Comparison of ENCODE assay signal across 11 cellular contexts in the genomic region with DNA sequence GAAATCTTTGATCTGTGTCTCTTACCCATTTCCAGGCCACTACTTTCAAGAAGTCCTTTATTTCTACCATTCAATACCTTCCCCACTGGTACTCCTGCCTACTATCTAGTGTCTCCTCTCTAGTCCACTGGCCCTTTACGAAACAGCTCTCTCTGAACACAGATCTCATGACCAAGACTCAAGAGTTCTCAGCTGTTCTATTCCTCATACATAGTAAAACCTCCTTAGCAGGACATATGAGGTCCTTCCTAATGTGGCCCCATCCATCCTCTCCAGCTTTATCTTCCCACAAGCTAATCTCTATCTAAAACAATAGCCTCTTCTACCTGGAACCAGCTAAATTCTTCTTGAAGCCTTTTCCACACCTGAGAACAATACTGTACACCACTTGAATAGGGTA. TPM values are rescaled to one million over a fixed set of nuclear protein-coding genes. Genes with fewer than 3 reads are reported as not detected.
A peak's percentile ranks its signal among the peaks of the same experiment; 100 is the strongest.
DNase-seq lines count a peak whose midpoint lies in the region; ATAC-seq and TF ChIP-seq lines count a peak whose summit lies in the region.
"Had no signal": no experiment of that assay in that cellular context is flagged by ENCODE, and none has a peak within 500 bp of the region (broad histone marks: within the 10 kb centered on the region; RNA-seq: fewer than 3 reads in every experiment).

No MANE protein-coding gene starts in this region.

- H3K27ac Mint-ChIP-seq in glutamatergic neuron (ENCODE audit: unreplicated experiment) = no peak overlapping the region

- peaks cover 23% of the 10 kb centered on the region for H3K36me3 ChIP-seq in A673 (ENCODE audit: insufficient read depth, low read length, poor library complexity, severe bottlenecking)
- peaks cover 72% of the 10 kb centered on the region for H3K36me3 ChIP-seq in DOHH2 (ENCODE audit: control insufficient read depth, low read length)
- H3K36me3 ChIP-seq in PC-9 (ENCODE audit: low read depth) = peaks cover 35% of the 10 kb centered on the region; the same call in 1 of the 2 replicates

- no peaks in the 10 kb centered on the region for H3F3A ChIP-seq in DOHH2 (ENCODE audit: control insufficient read depth, insufficient read depth)
- H3F3A ChIP-seq in PC-9 (ENCODE audit: insufficient read depth, low read depth) = no peaks in the 10 kb centered on the region

- intact Hi-C loops in A673 (cut with micrococcal nuclease; ENCODE audit: unreplicated experiment) (no loop called here), PC-9 (cut with micrococcal nuclease; ENCODE audit: unreplicated experiment) (loop anchor here (5.0 to 10.0 kb wide), 2 partner anchors 155 to 247 kb away; no protein-coding TSS in a partner anchor)

- DNase-seq in A673 (ENCODE audit: low spot score) = no peak
- DNase-seq in PC-9 = no peak
- peak; percentile 9 for DNase-seq in epithelial cell of proximal tubule (ENCODE audit: low read depth)
- DNase-seq in GF-D8 (lab: John Stamatoyannopoulos, UW) = no peak
- no peak for DNase-seq in hippocampal formation (lab: John Stamatoyannopoulos, UW)
- DNase-seq in glutamatergic neuron = no peak
- DNase-seq: activated CD8-positive, alpha-beta memory T cell treated with anti-CD3 and anti-CD28 coated beads, Interleukin-2, amount 50 U/mL, for 48 hours; NCI-H510A treated with DMSO at 0.1 percent for 48 hours; sigmoid colon had no signal

- peaks cover 39% of the 10 kb centered on the region for H4K20me1 ChIP-seq in DOHH2 (ENCODE audit: control insufficient read depth, insufficient read depth, low read depth, low read length)
- peaks cover 50% of the 10 kb centered on the region for H4K20me1 ChIP-seq in PC-9 (ENCODE audit: insufficient read depth)

- H3K79me2 ChIP-seq in DOHH2 (ENCODE audit: control insufficient read depth, low read length) (peaks cover 98% of the 10 kb centered on the region), PC-9 (ENCODE audit: low read depth) (peaks cover 74% of the 10 kb centered on the region)

- BruUV-seq in A673 (replicated peaks; lab: Mats Ljungman, UMichigan) (no TSS peak), PC-9 (replicated peaks; lab: Mats Ljungman, UMichigan) (no TSS peak)

- H3K9me3 ChIP-seq in A673 (ENCODE audit: low read depth, low read length, poor library complexity, severe bottlenecking) = no peaks in the 10 kb centered on the region
- H3K9me3 ChIP-seq in DOHH2 (ENCODE audit: control insufficient read depth, insufficient read depth, low read length) = no peaks in the 10 kb centered on the region
- H3K9me3 ChIP-seq in PC-9 (ENCODE audit: insufficient read depth, low read depth) = no peaks in the 10 kb centered on the region
- H3K9me3 ChIP-seq: sigmoid colon had no signal

- peaks cover 15% of the 10 kb centered on the region for H3K4me1 Mint-ChIP-seq in glutamatergic neuron (ENCODE audit: low read depth, unreplicated experiment)

- no peak for ATAC-seq in HG02588 (IDR thresholded peaks at IDR 0.05; ENCODE audit: unreplicated experiment)

- H3K36me3 Mint-ChIP-seq in glutamatergic neuron (ENCODE audit: unreplicated experiment) = peaks cover 7% of the 10 kb centered on the region

- TF ChIP-seq CTCF in A673 (conservative IDR thresholded peaks at IDR 0.05; ENCODE audit: low read depth, low read length) (no peak), DOHH2 (IDR thresholded peaks at IDR 0.05; ENCODE audit: low read depth, low read length, poor library complexity, severe bottlenecking) (no peak), PC-9 (conservative IDR thresholded peaks at IDR 0.05) (no peak), epithelial cell of proximal tubule (conservative IDR thresholded peaks at IDR 0.05; ENCODE audit: low read depth, low read length) (no peak), glutamatergic neuron (IDR thresholded peaks at IDR 0.05; ENCODE audit: partially characterized antibody, unreplicated experiment) (no peak)

- H3K9me2 ChIP-seq in DOHH2 (replicated peaks; ENCODE audit: control insufficient read depth, low read length) (no peaks in the 10 kb centered on the region), PC-9 (ENCODE audit: insufficient read depth) (no peaks in the 10 kb centered on the region)

- H3K27me3 ChIP-seq in A673 (replicated peaks; ENCODE audit: insufficient read depth, low read depth, low read length, poor library complexity) (no peaks in the 10 kb centered on the region), DOHH2 (ENCODE audit: control insufficient read depth, low read length) (no peaks in the 10 kb centered on the region), PC-9 (ENCODE audit: insufficient read depth, low read depth) (no peaks in the 10 kb centered on the region)
- H3K27me3 ChIP-seq: sigmoid colon had no signal

- H3K27me3 Mint-ChIP-seq in glutamatergic neuron (ENCODE audit: unreplicated experiment) = peaks cover 2% of the 10 kb centered on the region

- peaks cover 7% of the 10 kb centered on the region for H3K4me1 ChIP-seq in A673 (ENCODE audit: insufficient read depth, low read length, poor library complexity, severe bottlenecking)
- H3K4me1 ChIP-seq in DOHH2 (ENCODE audit: control insufficient read depth, low read length) = peaks cover 38% of the 10 kb centered on the region
- H3K4me1 ChIP-seq in PC-9 (replicated peaks; ENCODE audit: insufficient read depth) = peaks cover 25% of the 10 kb centered on the region

- no peak overlapping the region for H2AFZ ChIP-seq in PC-9

- H3K9me3 Mint-ChIP-seq in glutamatergic neuron (ENCODE audit: unreplicated experiment) = peaks cover 6% of the 10 kb centered on the region

- H3K4me2 ChIP-seq in DOHH2 (ENCODE audit: low read length) (peak overlapping the region; percentile 87), PC-9 (peak overlapping the region; percentile 86)

- CTCF ChIA-PET in A673 (lab: Charles Lee) (no interaction called here), PC-9 (lab: Charles Lee) (interaction anchor here (0.5 to 1.3 kb wide), 2 partner anchors 25 to 73 kb away, joined by 4 read pairs; no protein-coding TSS in a partner anchor)

- H3K27ac ChIP-seq in A673 (ENCODE audit: low read depth, low read length, poor library complexity, severe bottlenecking) = no peak overlapping the region
- no peak overlapping the region for H3K27ac ChIP-seq in DOHH2 (ENCODE audit: low read depth, low read length)
- no peak overlapping the region for H3K27ac ChIP-seq in PC-9
- H3K27ac ChIP-seq: sigmoid colon had no signal

- peak overlapping the region; percentile 22 for H3K4me3 ChIP-seq in A673 (ENCODE audit: low read depth, low read length, poor library complexity, severe bottlenecking)
- H3K4me3 ChIP-seq in DOHH2 (ENCODE audit: low read length) = peak overlapping the region; percentile 95
- peak overlapping the region; percentile 53; the same call in 1 of the 2 replicates for H3K4me3 ChIP-seq in PC-9
- H3K4me3 ChIP-seq in epithelial cell of proximal tubule (ENCODE audit: low read depth, low read length) = peak overlapping the region; percentile 32
- H3K4me3 ChIP-seq: sigmoid colon had no signal

- POLR2A ChIA-PET in A673 (lab: Charles Lee; ENCODE audit: low non-redundant PET) = no interaction called here
- POLR2A ChIA-PET in PC-9 (lab: Charles Lee; ENCODE audit: unreplicated experiment) = interaction anchor here (0.5 to 0.6 kb wide), 2 partner anchors 61 to 66 kb away, joined by 3 to 5 read pairs; no protein-coding TSS in a partner anchor

- no peak overlapping the region for H3K4me3 Mint-ChIP-seq in glutamatergic neuron (ENCODE audit: unreplicated experiment)

RNA-seq across cellular contexts. Expression of a gene that starts 2.6 kb away (rescaled TPM):
- total RNA-seq in A673 (2021) (42.7 and 46.7 TPM in 2 replicates), PC-9 (2021) (21.6 and 29.0 TPM in 2 replicates), epithelial cell of proximal tubule (25.9 and 42.6 TPM in 2 replicates), glutamatergic neuron (ENCODE audit: unreplicated experiment) (18.4 TPM)

Comparison
In these comparisons a context has a peak if more than half of its experiments do, and no peak if none do; other contexts are left out.
1. H3K4me3 ChIP-seq: peak in every context shown above with its lines; median percentile 95 in DOHH2; 53 in PC-9; 32 in epithelial cell of proximal tubule; 22 in A673.